In genomic region chr2:100781009-100781325, GRCh38 we compare ENCODE assay signal across 2 cellular contexts.
TF ChIP-seq lines count a peak whose summit lies in the region.

No MANE protein-coding gene starts in this region.

TF ChIP-seq in HepG2, 621 proteins besides CTCF, POLR2A, EP300 and RAD21 (continues in another document):
- TF ChIP-seq ARNT2 (CRISPR knock-in tag; IDR thresholded peaks at IDR 0.05; ENCODE audit: low read depth) (no peak), MYC (CRISPR knock-in tag; IDR thresholded peaks at IDR 0.05; ENCODE audit: borderline replicate concordance) (no peak), ESRRA (CRISPR knock-in tag; IDR thresholded peaks at IDR 0.05; ENCODE audit: low read depth) (no peak), YEATS4 (CRISPR knock-in tag; IDR thresholded peaks at IDR 0.05; ENCODE audit: borderline replicate concordance) (no peak), GRHL1 (CRISPR knock-in tag; conservative IDR thresholded peaks at IDR 0.05) (no peak), KAT8 (CRISPR knock-in tag; IDR thresholded peaks at IDR 0.05) (peak; percentile 32; the same call in 1 of the 2 replicates), RORA (CRISPR knock-in tag; IDR thresholded peaks at IDR 0.05) (no peak), NBN (conservative IDR thresholded peaks at IDR 0.05) (no peak), ZNF766 (CRISPR knock-in tag; IDR thresholded peaks at IDR 0.05; ENCODE audit: borderline replicate concordance) (no peak), ZNF451 (CRISPR knock-in tag; IDR thresholded peaks at IDR 0.05) (no peak), ZNF790 (CRISPR knock-in tag; IDR thresholded peaks at IDR 0.05; ENCODE audit: borderline replicate concordance) (0 out of 2 replicates have a peak, but pooled peaks have one; percentile 29), ZBTB46 (CRISPR knock-in tag; IDR thresholded peaks at IDR 0.05; ENCODE audit: borderline replicate concordance) (0 out of 2 replicates have a peak, but pooled peaks have one; percentile 8), ZFP90 (CRISPR knock-in tag; IDR thresholded peaks at IDR 0.05; ENCODE audit: borderline replicate concordance) (no peak), FOSL1 (CRISPR knock-in tag; IDR thresholded peaks at IDR 0.05; ENCODE audit: borderline replicate concordance) (no peak), TCF7L2 (IDR thresholded peaks at IDR 0.05; ENCODE audit: low read depth, low read length) (no peak), ZNF782 (CRISPR knock-in tag; IDR thresholded peaks at IDR 0.05; ENCODE audit: borderline replicate concordance) (no peak), ATF7 (IDR thresholded peaks at IDR 0.05) (no peak), ATF7 (CRISPR knock-in tag; IDR thresholded peaks at IDR 0.05) (no peak), ZNF296 (CRISPR knock-in tag; conservative IDR thresholded peaks at IDR 0.05) (no peak), SOX13 (IDR thresholded peaks at IDR 0.05) (no peak), SOX13 (CRISPR knock-in tag; conservative IDR thresholded peaks at IDR 0.05 in 1 of 2, IDR thresholded peaks at IDR 0.05 in 1 of 2) (no peak)
- TF ChIP-seq, protein P1, sequence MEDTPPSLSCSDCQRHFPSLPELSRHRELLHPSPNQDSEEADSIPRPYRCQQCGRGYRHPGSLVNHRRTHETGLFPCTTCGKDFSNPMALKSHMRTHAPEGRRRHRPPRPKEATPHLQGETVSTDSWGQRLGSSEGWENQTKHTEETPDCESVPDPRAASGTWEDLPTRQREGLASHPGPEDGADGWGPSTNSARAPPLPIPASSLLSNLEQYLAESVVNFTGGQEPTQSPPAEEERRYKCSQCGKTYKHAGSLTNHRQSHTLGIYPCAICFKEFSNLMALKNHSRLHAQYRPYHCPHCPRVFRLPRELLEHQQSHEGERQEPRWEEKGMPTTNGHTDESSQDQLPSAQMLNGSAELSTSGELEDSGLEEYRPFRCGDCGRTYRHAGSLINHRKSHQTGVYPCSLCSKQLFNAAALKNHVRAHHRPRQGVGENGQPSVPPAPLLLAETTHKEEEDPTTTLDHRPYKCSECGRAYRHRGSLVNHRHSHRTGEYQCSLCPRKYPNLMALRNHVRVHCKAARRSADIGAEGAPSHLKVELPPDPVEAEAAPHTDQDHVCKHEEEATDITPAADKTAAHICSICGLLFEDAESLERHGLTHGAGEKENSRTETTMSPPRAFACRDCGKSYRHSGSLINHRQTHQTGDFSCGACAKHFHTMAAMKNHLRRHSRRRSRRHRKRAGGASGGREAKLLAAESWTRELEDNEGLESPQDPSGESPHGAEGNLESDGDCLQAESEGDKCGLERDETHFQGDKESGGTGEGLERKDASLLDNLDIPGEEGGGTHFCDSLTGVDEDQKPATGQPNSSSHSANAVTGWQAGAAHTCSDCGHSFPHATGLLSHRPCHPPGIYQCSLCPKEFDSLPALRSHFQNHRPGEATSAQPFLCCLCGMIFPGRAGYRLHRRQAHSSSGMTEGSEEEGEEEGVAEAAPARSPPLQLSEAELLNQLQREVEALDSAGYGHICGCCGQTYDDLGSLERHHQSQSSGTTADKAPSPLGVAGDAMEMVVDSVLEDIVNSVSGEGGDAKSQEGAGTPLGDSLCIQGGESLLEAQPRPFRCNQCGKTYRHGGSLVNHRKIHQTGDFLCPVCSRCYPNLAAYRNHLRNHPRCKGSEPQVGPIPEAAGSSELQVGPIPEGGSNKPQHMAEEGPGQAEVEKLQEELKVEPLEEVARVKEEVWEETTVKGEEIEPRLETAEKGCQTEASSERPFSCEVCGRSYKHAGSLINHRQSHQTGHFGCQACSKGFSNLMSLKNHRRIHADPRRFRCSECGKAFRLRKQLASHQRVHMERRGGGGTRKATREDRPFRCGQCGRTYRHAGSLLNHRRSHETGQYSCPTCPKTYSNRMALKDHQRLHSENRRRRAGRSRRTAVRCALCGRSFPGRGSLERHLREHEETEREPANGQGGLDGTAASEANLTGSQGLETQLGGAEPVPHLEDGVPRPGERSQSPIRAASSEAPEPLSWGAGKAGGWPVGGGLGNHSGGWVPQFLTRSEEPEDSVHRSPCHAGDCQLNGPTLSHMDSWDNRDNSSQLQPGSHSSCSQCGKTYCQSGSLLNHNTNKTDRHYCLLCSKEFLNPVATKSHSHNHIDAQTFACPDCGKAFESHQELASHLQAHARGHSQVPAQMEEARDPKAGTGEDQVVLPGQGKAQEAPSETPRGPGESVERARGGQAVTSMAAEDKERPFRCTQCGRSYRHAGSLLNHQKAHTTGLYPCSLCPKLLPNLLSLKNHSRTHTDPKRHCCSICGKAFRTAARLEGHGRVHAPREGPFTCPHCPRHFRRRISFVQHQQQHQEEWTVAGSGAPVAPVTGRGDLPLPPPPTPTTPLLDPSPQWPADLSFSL (CRISPR knock-in tag; IDR thresholded peaks at IDR 0.05) = 0 out of 2 replicates have a peak, but pooled peaks have one; percentile 7

TF ChIP-seq in endothelial cell of umbilical vein, 7 proteins besides CTCF, POLR2A, EP300 and RAD21:
- no peak for TF ChIP-seq JUN (IDR thresholded peaks at IDR 0.05; ENCODE audit: borderline replicate concordance, insufficient read depth, insufficient read length, low read depth)
- TF ChIP-seq MYC (IDR thresholded peaks at IDR 0.05; ENCODE audit: low read depth, low read length) = no peak
- no peak for TF ChIP-seq MAX (IDR thresholded peaks at IDR 0.05; ENCODE audit: insufficient read depth, insufficient read length)
- no peak for TF ChIP-seq FOS (IDR thresholded peaks at IDR 0.05; ENCODE audit: borderline replicate concordance, insufficient read depth, low read length)
- no peak for TF ChIP-seq POLR2AphosphoS5 (IDR thresholded peaks at IDR 0.05; ENCODE audit: insufficient read depth, low read depth, low read length)
- no peak for TF ChIP-seq EZH2 (IDR thresholded peaks at IDR 0.05; ENCODE audit: borderline replicate concordance, low read depth, low read length, severe bottlenecking)
- no peak for TF ChIP-seq GATA2 (IDR thresholded peaks at IDR 0.05; ENCODE audit: insufficient read depth, insufficient read length, low read depth, low read length)
